ENCODE assay signal across 8 cellular contexts in the genomic region with DNA sequence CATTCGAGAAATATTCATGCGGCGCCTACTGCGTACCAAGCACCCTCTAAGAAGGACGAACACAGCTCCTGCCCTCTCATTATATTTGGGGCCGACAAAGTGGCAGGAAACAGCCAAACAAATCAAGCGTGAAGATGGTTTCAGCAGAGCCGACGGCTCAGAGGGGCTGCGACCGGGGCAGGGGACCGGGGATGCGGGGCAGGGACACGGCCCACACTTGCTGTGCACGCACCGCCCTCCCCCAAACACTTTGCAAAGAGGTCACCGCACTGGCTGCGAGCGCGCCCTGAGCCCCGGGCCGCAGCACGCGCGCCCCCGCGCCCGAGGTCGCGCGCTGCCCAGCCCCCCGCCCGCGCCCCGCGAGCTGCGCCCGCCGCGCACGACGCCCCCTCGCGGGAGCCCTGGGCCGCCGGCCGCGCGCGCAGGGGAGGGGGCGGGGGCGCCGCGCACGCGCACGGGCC. TPM values are rescaled to one million over a fixed set of nuclear protein-coding genes. Genes with fewer than 3 reads are reported as not detected.
A peak's percentile ranks its signal among the peaks of the same experiment; 100 is the strongest.
DNase-seq lines count a peak whose midpoint lies in the region; ATAC-seq and TF ChIP-seq lines count a peak whose summit lies in the region.

No MANE protein-coding gene starts in this region.

- H3K36me3 Mint-ChIP-seq in T-helper 1 cell treated with Interleukin-12 subunit alpha and Interleukin-12 subunit beta and Interleukin-4 antibody, amounts not matched to agents 30 μg/mL and 1 μg/mL, for 36 hours (ENCODE audit: low read depth): no peaks in the 10 kb centered on the region
- no peaks in the 10 kb centered on the region for H3K36me3 Mint-ChIP-seq in activated naive CD8-positive, alpha-beta T cell treated with anti-CD3 and anti-CD28 coated beads for 36 hours

- H3K4me3 Mint-ChIP-seq in T-helper 1 cell treated with Interleukin-12 subunit alpha and Interleukin-12 subunit beta and Interleukin-4 antibody, amounts not matched to agents 30 μg/mL and 1 μg/mL, for 36 hours: peak overlapping the region; percentile 63
- H3K4me3 Mint-ChIP-seq in activated naive CD8-positive, alpha-beta T cell treated with anti-CD3 and anti-CD28 coated beads for 36 hours: peak overlapping the region; percentile 86

- H3K27ac ChIP-seq in right atrium auricular region: peak overlapping the region; percentile 76 to 81

- no peaks in the 10 kb centered on the region for H3K9me3 Mint-ChIP-seq in T-helper 1 cell treated with Interleukin-12 subunit alpha and Interleukin-12 subunit beta and Interleukin-4 antibody, amounts not matched to agents 30 μg/mL and 1 μg/mL, for 36 hours
- H3K9me3 Mint-ChIP-seq in activated naive CD8-positive, alpha-beta T cell treated with anti-CD3 and anti-CD28 coated beads for 36 hours: no peaks in the 10 kb centered on the region

- TF ChIP-seq CTCF in right atrium auricular region (IDR thresholded peaks at IDR 0.05): no peak

- peaks cover 41% of the 10 kb centered on the region for H3K27me3 Mint-ChIP-seq in T-helper 1 cell treated with Interleukin-12 subunit alpha and Interleukin-12 subunit beta and Interleukin-4 antibody, amounts not matched to agents 30 μg/mL and 1 μg/mL, for 36 hours (ENCODE audit: low read depth)
- H3K27me3 Mint-ChIP-seq in activated naive CD8-positive, alpha-beta T cell treated with anti-CD3 and anti-CD28 coated beads for 36 hours: no peaks in the 10 kb centered on the region

- ATAC-seq in GM21576 (IDR thresholded peaks at IDR 0.05; ENCODE audit: unreplicated experiment) (no peak), GM21529 (IDR thresholded peaks at IDR 0.05; ENCODE audit: unreplicated experiment) (no peak)

- H3K27me3 ChIP-seq in right atrium auricular region: no peaks in the 10 kb centered on the region

- H3K36me3 ChIP-seq in right atrium auricular region: no peaks in the 10 kb centered on the region

- H3K9me3 ChIP-seq in right atrium auricular region: no peaks in the 10 kb centered on the region

- peak overlapping the region; percentile 84 to 88 for H3K4me3 ChIP-seq in right atrium auricular region

- H3K27ac Mint-ChIP-seq in T-helper 1 cell treated with Interleukin-12 subunit alpha and Interleukin-12 subunit beta and Interleukin-4 antibody, amounts not matched to agents 30 μg/mL and 1 μg/mL, for 36 hours: no peak overlapping the region
- H3K27ac Mint-ChIP-seq in activated naive CD8-positive, alpha-beta T cell treated with anti-CD3 and anti-CD28 coated beads for 36 hours: peak overlapping the region; percentile 82

- peaks cover 8% of the 10 kb centered on the region for H3K4me1 Mint-ChIP-seq in T-helper 1 cell treated with Interleukin-12 subunit alpha and Interleukin-12 subunit beta and Interleukin-4 antibody, amounts not matched to agents 30 μg/mL and 1 μg/mL, for 36 hours (ENCODE audit: low read depth)
- peaks cover 30% of the 10 kb centered on the region for H3K4me1 Mint-ChIP-seq in activated naive CD8-positive, alpha-beta T cell treated with anti-CD3 and anti-CD28 coated beads for 36 hours

- DNase-seq in T-helper 1 cell (no peak), NCI-H1092 (lab: John Stamatoyannopoulos, UW) (peak; percentile 37), right atrium auricular region (ENCODE audit: low spot score) (no peak), retina (peak; percentile 79)
- peak; percentile 65 for DNase-seq in activated naive CD8-positive, alpha-beta T cell treated with anti-CD3 and anti-CD28 coated beads for 36 hours

- H3K4me1 ChIP-seq in right atrium auricular region: peaks cover 0 to 21% of the 10 kb centered on the region in 2 donors

RNA-seq across cellular contexts. Expression of gene SYNGR1, which starts 0.3 kb away (rescaled TPM):
- total RNA-seq in activated naive CD8-positive, alpha-beta T cell treated with anti-CD3 and anti-CD28 coated beads for 36 hours: 1 to 10 TPM; 7.4 to 9.3 TPM
- 10 to 100 TPM; 29.4 to 29.5 TPM for total RNA-seq in right atrium auricular region

RNA-seq across cellular contexts. Expression of gene RPL3, which starts 30.1 kb away (rescaled TPM):
- total RNA-seq in activated naive CD8-positive, alpha-beta T cell treated with anti-CD3 and anti-CD28 coated beads for 36 hours: 1,000 to 10,000 TPM; 3,164 to 3,255 TPM
- 1,000 to 10,000 TPM in 1 of 2 donors, 100 to 1,000 TPM in 1; 440 to 1,190 TPM for total RNA-seq in right atrium auricular region

RNA-seq across cellular contexts. Expression of gene TAB1, which starts 50.0 kb away (rescaled TPM):
- total RNA-seq in activated naive CD8-positive, alpha-beta T cell treated with anti-CD3 and anti-CD28 coated beads for 36 hours: 10 to 100 TPM; 17.1 to 18.2 TPM
- total RNA-seq in right atrium auricular region: 10 to 100 TPM; 13.0 to 13.7 TPM

Comparison
In these comparisons a context has a peak if more than half of its experiments do, and no peak if none do; other contexts are left out.
1. DNase-seq: peak in NCI-H1092 (single experiment), activated naive CD8-positive, alpha-beta T cell treated with anti-CD3 and anti-CD28 coated beads for 36 hours (single experiment) and retina (single experiment); none in T-helper 1 cell (0 of 5) and right atrium auricular region (single experiment).